Comparison of ENCODE assay signal across 9 cellular contexts in the genomic region with DNA sequence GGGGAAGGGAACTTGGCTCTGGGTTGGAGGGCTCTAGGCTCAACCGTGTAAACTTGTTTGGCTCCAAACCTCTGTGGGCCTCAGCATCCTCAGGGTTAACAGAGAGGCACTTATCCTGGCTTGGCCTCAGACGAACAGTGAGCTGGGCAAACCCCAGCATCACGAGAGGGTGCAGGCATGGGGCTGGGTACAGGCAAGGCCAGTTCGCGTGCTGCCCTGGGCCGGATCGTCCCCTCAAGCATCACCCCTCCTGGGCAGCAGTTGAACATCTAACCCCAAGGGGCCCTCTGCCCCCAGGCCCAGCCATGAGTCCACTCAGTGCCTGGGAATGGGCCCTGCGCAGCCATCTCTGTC. TPM values are rescaled to one million over a fixed set of nuclear protein-coding genes. Genes with fewer than 3 reads are reported as not detected.
DNase-seq lines count a peak whose midpoint lies in the region; ATAC-seq and TF ChIP-seq lines count a peak whose summit lies in the region.
"Had no signal": no experiment of that assay in that cellular context is flagged by ENCODE, and none has a peak within 500 bp of the region (broad histone marks: within the 10 kb centered on the region; RNA-seq: fewer than 3 reads in every experiment).

No MANE protein-coding gene starts in this region.

- H3K4me3 ChIP-seq in Peyer's patch (peak overlapping the region; percentile 77 to 96 (median 87)), esophagus (ENCODE audit: low read depth in 1 of 2, low read length in 2 of 2) (peak overlapping the region; percentile 71 to 74)

- no peaks in the 10 kb centered on the region for H3K9me3 ChIP-seq in CD4-positive, alpha-beta T cell (ENCODE audit: control insufficient read depth, low read length)
- H3K9me3 ChIP-seq in Peyer's patch (no peaks in the 10 kb centered on the region), esophagus (ENCODE audit: control insufficient read depth in 2 of 2, insufficient read depth in 1 of 2, low read depth in 1 of 2, low read length in 1 of 2) (no peaks in the 10 kb centered on the region)

- no peaks in the 10 kb centered on the region for H3K9me3 Mint-ChIP-seq in CD4-positive, alpha-beta T cell
- H3K9me3 Mint-ChIP-seq in progenitor cell of endocrine pancreas (ENCODE audit: low read depth), result no peaks in the 10 kb centered on the region

- WGBS in esophagus, 2 donors, result 37 to 51% methylated on average over 8 of the region's 8 CpGs

- no peaks in the 10 kb centered on the region for H3K27me3 Mint-ChIP-seq in CD4-positive, alpha-beta T cell
- peaks cover 38% of the 10 kb centered on the region for H3K27me3 Mint-ChIP-seq in progenitor cell of endocrine pancreas

- H3K27ac Mint-ChIP-seq in CD4-positive, alpha-beta T cell, result peak overlapping the region; percentile 37
- H3K27ac Mint-ChIP-seq in progenitor cell of endocrine pancreas, result no peak overlapping the region

- TF ChIP-seq CTCF in CD4-positive, alpha-beta T cell (IDR thresholded peaks at IDR 0.05), result no peak
- no peak for TF ChIP-seq CTCF in Peyer's patch (IDR thresholded peaks at IDR 0.05)
- no peak for TF ChIP-seq CTCF in progenitor cell of endocrine pancreas (IDR thresholded peaks at IDR 0.05; ENCODE audit: unreplicated experiment)

- peak overlapping the region; percentile 59 for H3K4me3 Mint-ChIP-seq in CD4-positive, alpha-beta T cell
- H3K4me3 Mint-ChIP-seq in progenitor cell of endocrine pancreas (ENCODE audit: low read depth), result peak overlapping the region; percentile 14

- peaks cover 62% of the 10 kb centered on the region for H3K36me3 Mint-ChIP-seq in CD4-positive, alpha-beta T cell (ENCODE audit: low read depth)
- H3K36me3 Mint-ChIP-seq in progenitor cell of endocrine pancreas (ENCODE audit: insufficient read depth), result peaks cover 2% of the 10 kb centered on the region

- POLR2A ChIA-PET in CD4-positive, alpha-beta T cell (lab: Charles Lee), result interaction anchor here (0.9 to 3.6 kb wide), 6 partner anchors 26 to 78 kb away, joined by 3 to 42 read pairs (median 18); a partner anchor contains a TSS

- intact Hi-C loops in CD4-positive, alpha-beta T cell (cut with DNase I, micrococcal nuclease), result loop anchor here in 1 of 2 experiments (1.0 to 10.0 kb wide), 2 partner anchors 13 to 53 kb away; a partner anchor contains a TSS

- H3K4me1 ChIP-seq in Peyer's patch, result peaks cover 6 to 62% (median 28%) of the 10 kb centered on the region in 4 donors
- H3K4me1 ChIP-seq in esophagus (ENCODE audit: control insufficient read depth in 2 of 2, insufficient read depth in 2 of 2, low read length in 1 of 2), result peaks cover 2 to 27% of the 10 kb centered on the region in 2 donors

- no peak for DNase-seq in CD4-positive, alpha-beta T cell
- DNase-seq in Peyer's patch (no peak), progenitor cell of endocrine pancreas (ENCODE audit: low spot score, unreplicated experiment) (no peak), kidney glomerular epithelial cell (lab: John Stamatoyannopoulos, UW) (no peak), NCI-H1105 treated with DMSO at 0.1 percent for 48 hours (lab: John Stamatoyannopoulos, UW) (no peak)
- DNase-seq in effector CD4-positive, alpha-beta T cell, result no peak

- no peak for ATAC-seq in CD4-positive, alpha-beta T cell (ENCODE audit: poor library complexity)
- no peak for ATAC-seq in GM19035 (IDR thresholded peaks at IDR 0.05; ENCODE audit: unreplicated experiment)

- peak overlapping the region; percentile 61 for H3K27ac ChIP-seq in CD4-positive, alpha-beta T cell (ENCODE audit: low read depth, low read length)
- H3K27ac ChIP-seq in Peyer's patch (peak overlapping the region; percentile 90 to 97 (median 94)), esophagus (ENCODE audit: low read depth in 2 of 2, low read length in 1 of 2) (peak overlapping the region; percentile 97 to 98)

- H3K27me3 ChIP-seq in CD4-positive, alpha-beta T cell (ENCODE audit: control insufficient read depth, insufficient read depth, low read length), result no peaks in the 10 kb centered on the region
- H3K27me3 ChIP-seq in Peyer's patch (no peaks in the 10 kb centered on the region), esophagus (ENCODE audit: control insufficient read depth in 1 of 2, insufficient read depth in 2 of 2, low read length in 2 of 2) (no peaks in the 10 kb centered on the region)

- no peak for TF ChIP-seq POLR2A in Peyer's patch (IDR thresholded peaks at IDR 0.05)

- H3K36me3 ChIP-seq in Peyer's patch (peaks cover 0 to 30% (median 0%) of the 10 kb centered on the region in 3 donors), esophagus (ENCODE audit: control insufficient read depth in 2 of 2, insufficient read depth in 2 of 2, low read length in 1 of 2) (peaks cover 11 to 37% of the 10 kb centered on the region in 2 donors)

- CTCF ChIA-PET in CD4-positive, alpha-beta T cell (lab: Charles Lee), result interaction anchor here (1.3 to 4.1 kb wide), 4 partner anchors 11 to 38 kb away, joined by 6 to 31 read pairs (median 20); no protein-coding TSS in a partner anchor

- peaks cover 39% of the 10 kb centered on the region for H3K4me1 Mint-ChIP-seq in CD4-positive, alpha-beta T cell (ENCODE audit: low read depth)
- H3K4me1 Mint-ChIP-seq in progenitor cell of endocrine pancreas (ENCODE audit: low read depth), result peaks cover 13% of the 10 kb centered on the region

RNA-seq across cellular contexts. Expression of a gene that starts 1.9 kb away (rescaled TPM):
- total RNA-seq in CD4-positive, alpha-beta T cell, result 10 to 100 TPM; 82.6 to 88.5 TPM
- total RNA-seq in Peyer's patch (100 to 1,000 TPM in 3 of 4 donors, 10 to 100 TPM in 1; 65.2 to 163 (median 121) TPM), progenitor cell of endocrine pancreas (13.0 and 15.2 TPM in 2 replicates)
- polyA plus RNA-seq in esophagus, result 10 to 100 TPM; 54.4 to 61.6 TPM

RNA-seq across cellular contexts. Expression of a gene that starts 5.4 kb away (rescaled TPM):
- total RNA-seq in CD4-positive, alpha-beta T cell, result 10 to 100 TPM; 23.3 to 27.3 TPM
- total RNA-seq in Peyer's patch, result 10 to 100 TPM; 30.8 to 44.6 (median 32.4) TPM
- 10 to 100 TPM; 27.9 to 36.5 TPM for polyA plus RNA-seq in esophagus
- total RNA-seq in progenitor cell of endocrine pancreas, result 62.5 and 65.0 TPM in 2 replicates

RNA-seq across cellular contexts. Expression of a gene that starts 7.5 kb away (rescaled TPM):
- total RNA-seq in CD4-positive, alpha-beta T cell, result 10 to 100 TPM; 38.7 to 39.9 TPM
- 10 to 100 TPM; 16.5 to 25.7 (median 25.4) TPM for total RNA-seq in Peyer's patch
- polyA plus RNA-seq in esophagus, result 10 to 100 TPM; 38.9 to 52.1 TPM
- total RNA-seq in progenitor cell of endocrine pancreas, result 25.3 and 25.9 TPM in 2 replicates

RNA-seq across cellular contexts. Expression of a gene that starts 17.9 kb away (rescaled TPM):
- 1 to 10 TPM; 4.9 to 5.0 TPM for total RNA-seq in CD4-positive, alpha-beta T cell
- total RNA-seq in Peyer's patch (1 to 10 TPM in 3 of 4 donors, not detected in 1; 1.5 to 3.5 (median 2.5) TPM), progenitor cell of endocrine pancreas (0.95 and 1.7 TPM in 2 replicates)
- polyA plus RNA-seq in esophagus, result 10 to 100 TPM; 18.4 to 19.8 TPM
- total RNA-seq: temporal lobe had no signal

RNA-seq across cellular contexts. Expression of a gene that starts 19.6 kb away (rescaled TPM):
- total RNA-seq in CD4-positive, alpha-beta T cell, result 100 to 1,000 TPM; 236 to 238 TPM
- total RNA-seq in Peyer's patch, result 100 to 1,000 TPM in 1 of 4 donors, 10 to 100 TPM in 3; 42.0 to 150 (median 88.3) TPM
- polyA plus RNA-seq in esophagus, result 10 to 100 TPM; 32.8 to 36.4 TPM
- 55.3 and 57.7 TPM in 2 replicates for total RNA-seq in progenitor cell of endocrine pancreas
